Comparison of ENCODE assay signal across 2 cellular contexts in the genomic region with DNA sequence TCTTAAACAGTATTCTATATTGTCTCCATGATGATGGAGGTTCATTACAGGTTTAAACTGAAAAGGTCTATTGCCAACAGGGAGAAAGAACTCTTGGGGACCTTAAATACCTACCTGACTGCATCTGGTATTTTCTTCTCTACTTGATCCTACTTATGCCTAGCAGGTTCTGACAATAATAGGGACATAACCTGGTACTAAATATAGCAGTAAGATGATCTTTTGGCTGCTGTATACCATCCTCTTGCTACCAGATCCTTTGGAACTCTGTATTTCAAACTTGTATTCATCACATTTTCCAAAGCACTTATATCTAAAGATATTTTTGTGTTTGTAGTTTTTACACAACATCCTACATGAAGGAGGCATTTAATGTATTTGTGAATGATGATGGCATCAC.
TF ChIP-seq lines count a peak whose summit lies in the region.

No MANE protein-coding gene starts in this region.

TF ChIP-seq in A549, 52 proteins besides CTCF, POLR2A, EP300 and RAD21 (continued from another document):
- TF ChIP-seq, protein P1, sequence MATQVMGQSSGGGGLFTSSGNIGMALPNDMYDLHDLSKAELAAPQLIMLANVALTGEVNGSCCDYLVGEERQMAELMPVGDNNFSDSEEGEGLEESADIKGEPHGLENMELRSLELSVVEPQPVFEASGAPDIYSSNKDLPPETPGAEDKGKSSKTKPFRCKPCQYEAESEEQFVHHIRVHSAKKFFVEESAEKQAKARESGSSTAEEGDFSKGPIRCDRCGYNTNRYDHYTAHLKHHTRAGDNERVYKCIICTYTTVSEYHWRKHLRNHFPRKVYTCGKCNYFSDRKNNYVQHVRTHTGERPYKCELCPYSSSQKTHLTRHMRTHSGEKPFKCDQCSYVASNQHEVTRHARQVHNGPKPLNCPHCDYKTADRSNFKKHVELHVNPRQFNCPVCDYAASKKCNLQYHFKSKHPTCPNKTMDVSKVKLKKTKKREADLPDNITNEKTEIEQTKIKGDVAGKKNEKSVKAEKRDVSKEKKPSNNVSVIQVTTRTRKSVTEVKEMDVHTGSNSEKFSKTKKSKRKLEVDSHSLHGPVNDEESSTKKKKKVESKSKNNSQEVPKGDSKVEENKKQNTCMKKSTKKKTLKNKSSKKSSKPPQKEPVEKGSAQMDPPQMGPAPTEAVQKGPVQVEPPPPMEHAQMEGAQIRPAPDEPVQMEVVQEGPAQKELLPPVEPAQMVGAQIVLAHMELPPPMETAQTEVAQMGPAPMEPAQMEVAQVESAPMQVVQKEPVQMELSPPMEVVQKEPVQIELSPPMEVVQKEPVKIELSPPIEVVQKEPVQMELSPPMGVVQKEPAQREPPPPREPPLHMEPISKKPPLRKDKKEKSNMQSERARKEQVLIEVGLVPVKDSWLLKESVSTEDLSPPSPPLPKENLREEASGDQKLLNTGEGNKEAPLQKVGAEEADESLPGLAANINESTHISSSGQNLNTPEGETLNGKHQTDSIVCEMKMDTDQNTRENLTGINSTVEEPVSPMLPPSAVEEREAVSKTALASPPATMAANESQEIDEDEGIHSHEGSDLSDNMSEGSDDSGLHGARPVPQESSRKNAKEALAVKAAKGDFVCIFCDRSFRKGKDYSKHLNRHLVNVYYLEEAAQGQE (IDR thresholded peaks at IDR 0.05), result no peak
- no peak for TF ChIP-seq JUNB (IDR thresholded peaks at IDR 0.05)
- TF ChIP-seq MAFK (IDR thresholded peaks at IDR 0.05; ENCODE audit: partially characterized antibody), result no peak
- TF ChIP-seq, protein P2, sequence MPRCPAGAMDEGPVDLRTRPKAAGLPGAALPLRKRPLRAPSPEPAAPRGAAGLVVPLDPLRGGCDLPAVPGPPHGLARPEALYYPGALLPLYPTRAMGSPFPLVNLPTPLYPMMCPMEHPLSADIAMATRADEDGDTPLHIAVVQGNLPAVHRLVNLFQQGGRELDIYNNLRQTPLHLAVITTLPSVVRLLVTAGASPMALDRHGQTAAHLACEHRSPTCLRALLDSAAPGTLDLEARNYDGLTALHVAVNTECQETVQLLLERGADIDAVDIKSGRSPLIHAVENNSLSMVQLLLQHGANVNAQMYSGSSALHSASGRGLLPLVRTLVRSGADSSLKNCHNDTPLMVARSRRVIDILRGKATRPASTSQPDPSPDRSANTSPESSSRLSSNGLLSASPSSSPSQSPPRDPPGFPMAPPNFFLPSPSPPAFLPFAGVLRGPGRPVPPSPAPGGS (IDR thresholded peaks at IDR 0.05), result no peak
- TF ChIP-seq, protein P3, sequence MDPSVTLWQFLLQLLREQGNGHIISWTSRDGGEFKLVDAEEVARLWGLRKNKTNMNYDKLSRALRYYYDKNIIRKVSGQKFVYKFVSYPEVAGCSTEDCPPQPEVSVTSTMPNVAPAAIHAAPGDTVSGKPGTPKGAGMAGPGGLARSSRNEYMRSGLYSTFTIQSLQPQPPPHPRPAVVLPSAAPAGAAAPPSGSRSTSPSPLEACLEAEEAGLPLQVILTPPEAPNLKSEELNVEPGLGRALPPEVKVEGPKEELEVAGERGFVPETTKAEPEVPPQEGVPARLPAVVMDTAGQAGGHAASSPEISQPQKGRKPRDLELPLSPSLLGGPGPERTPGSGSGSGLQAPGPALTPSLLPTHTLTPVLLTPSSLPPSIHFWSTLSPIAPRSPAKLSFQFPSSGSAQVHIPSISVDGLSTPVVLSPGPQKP (IDR thresholded peaks at IDR 0.05; ENCODE audit: low read depth, low read length), result no peak
- no peak for TF ChIP-seq BHLHE40 (IDR thresholded peaks at IDR 0.05; ENCODE audit: low read depth, low read length)
- no peak for TF ChIP-seq CBX8 (IDR thresholded peaks at IDR 0.05)
- TF ChIP-seq HDAC2 (IDR thresholded peaks at IDR 0.05), result no peak
- TF ChIP-seq EHF (CRISPR knock-in tag; IDR thresholded peaks at IDR 0.05), result no peak
- TF ChIP-seq ZSCAN20 (CRISPR knock-in tag; IDR thresholded peaks at IDR 0.05), result no peak
- no peak for TF ChIP-seq NPAS2 (CRISPR knock-in tag; IDR thresholded peaks at IDR 0.05; ENCODE audit: borderline replicate concordance)
- no peak for TF ChIP-seq CHD4 (IDR thresholded peaks at IDR 0.05; ENCODE audit: borderline replicate concordance)
- no peak for TF ChIP-seq PHF8 (IDR thresholded peaks at IDR 0.05; ENCODE audit: borderline replicate concordance, low read depth)
- TF ChIP-seq ZFP36 (IDR thresholded peaks at IDR 0.05; ENCODE audit: borderline replicate concordance, partially characterized antibody), result no peak

TF ChIP-seq in SK-N-SH treated with all-trans-retinoic acid at 6 μM for 48 hours, 23 proteins besides CTCF, POLR2A, EP300 and RAD21 (continued from another document):
- TF ChIP-seq, protein P4, sequence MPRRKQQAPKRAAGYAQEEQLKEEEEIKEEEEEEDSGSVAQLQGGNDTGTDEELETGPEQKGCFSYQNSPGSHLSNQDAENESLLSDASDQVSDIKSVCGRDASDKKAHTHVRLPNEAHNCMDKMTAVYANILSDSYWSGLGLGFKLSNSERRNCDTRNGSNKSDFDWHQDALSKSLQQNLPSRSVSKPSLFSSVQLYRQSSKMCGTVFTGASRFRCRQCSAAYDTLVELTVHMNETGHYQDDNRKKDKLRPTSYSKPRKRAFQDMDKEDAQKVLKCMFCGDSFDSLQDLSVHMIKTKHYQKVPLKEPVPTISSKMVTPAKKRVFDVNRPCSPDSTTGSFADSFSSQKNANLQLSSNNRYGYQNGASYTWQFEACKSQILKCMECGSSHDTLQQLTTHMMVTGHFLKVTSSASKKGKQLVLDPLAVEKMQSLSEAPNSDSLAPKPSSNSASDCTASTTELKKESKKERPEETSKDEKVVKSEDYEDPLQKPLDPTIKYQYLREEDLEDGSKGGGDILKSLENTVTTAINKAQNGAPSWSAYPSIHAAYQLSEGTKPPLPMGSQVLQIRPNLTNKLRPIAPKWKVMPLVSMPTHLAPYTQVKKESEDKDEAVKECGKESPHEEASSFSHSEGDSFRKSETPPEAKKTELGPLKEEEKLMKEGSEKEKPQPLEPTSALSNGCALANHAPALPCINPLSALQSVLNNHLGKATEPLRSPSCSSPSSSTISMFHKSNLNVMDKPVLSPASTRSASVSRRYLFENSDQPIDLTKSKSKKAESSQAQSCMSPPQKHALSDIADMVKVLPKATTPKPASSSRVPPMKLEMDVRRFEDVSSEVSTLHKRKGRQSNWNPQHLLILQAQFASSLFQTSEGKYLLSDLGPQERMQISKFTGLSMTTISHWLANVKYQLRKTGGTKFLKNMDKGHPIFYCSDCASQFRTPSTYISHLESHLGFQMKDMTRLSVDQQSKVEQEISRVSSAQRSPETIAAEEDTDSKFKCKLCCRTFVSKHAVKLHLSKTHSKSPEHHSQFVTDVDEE (CRISPR knock-in tag; IDR thresholded peaks at IDR 0.05), result no peak
